In genomic region chr18:26424428-26425147, GRCh38 we compare ENCODE assay signal across 17 cellular contexts.
"Had no signal": no experiment of that assay in that cellular context is flagged by ENCODE, and none has a peak within 500 bp of the region (broad histone marks: within the 10 kb centered on the region; RNA-seq: fewer than 3 reads in every experiment).

No MANE protein-coding gene starts in this region.

- H3K27ac ChIP-seq: testis had no signal

- DNase-seq: activated B cell treated with CpG ODN at 0.5 μM for 24 hours; activated CD4-positive, alpha-beta T cell treated with anti-CD3 and anti-CD28 coated beads, Interleukin-2, amount 10 ng/mL, durations not matched to agents 7 days and 5 days; activated effector memory CD4-positive, alpha-beta T cell treated with Interleukin-2 at 50 U/mL for 16 hours; amniotic stem cell; cerebellar nuclear complex; dermis blood vessel endothelial cell; endodermal cell; erythroblast; immature natural killer cell; left colon; stimulated activated CD4-positive, alpha-beta T cell treated with anti-CD3 and anti-CD28 coated beads, Interleukin-4, amount 100 ng/mL, for 1 hour; stimulated activated CD8-positive, alpha-beta memory T cell treated with anti-CD3 and anti-CD28 coated beads, Interleukin-4, amount 100 ng/mL, for 48 hours; T-helper 17 cell; testis had no signal

- H3K4me1 ChIP-seq: testis had no signal

- ATAC-seq: activated naive CD4-positive, alpha-beta T cell treated with anti-CD3 and anti-CD28 coated beads, Interleukin-2, amount 50 U/mL, for 72 hours; left colon; natural killer cell treated with Interleukin-12 subunit alpha and Interleukin-12 subunit beta and Interleukin-15 and Interleukin-18, amount 100 ng/mL, for 72 hours; T-helper 17 cell had no signal

- H3K9me3 ChIP-seq: testis had no signal

- H3K4me3 ChIP-seq: testis had no signal

- FAIRE-seq: TTC549 had no signal

- H3K27me3 ChIP-seq: testis had no signal
